8 cellular contexts compared by ENCODE assay signal in genomic region chr6:85405175-85405852, GRCh38. TPM values are rescaled to one million over a fixed set of nuclear protein-coding genes. Genes with fewer than 3 reads are reported as not detected.
A peak's percentile ranks its signal among the peaks of the same experiment; 100 is the strongest.
DNase-seq lines count a peak whose midpoint lies in the region; ATAC-seq and TF ChIP-seq lines count a peak whose summit lies in the region.
"Had no signal": no experiment of that assay in that cellular context is flagged by ENCODE, and none has a peak within 500 bp of the region (broad histone marks: within the 10 kb centered on the region; RNA-seq: fewer than 3 reads in every experiment).

No MANE protein-coding gene starts in this region.

- H3K9ac ChIP-seq in colonic mucosa (ENCODE audit: low read depth in 2 of 2, low read length in 2 of 2) = peak overlapping the region in 1 of 2 donors; percentile 41

- H3K4me1 ChIP-seq in colonic mucosa = peaks cover 10% of the 10 kb centered on the region

- H3K27ac ChIP-seq in colonic mucosa = peak overlapping the region; percentile 78

- no peaks in the 10 kb centered on the region for H3K9me3 Mint-ChIP-seq in stimulated activated effector memory CD8-positive, alpha-beta T cell treated with anti-CD3 and anti-CD28 coated beads, Interleukin-12 subunit alpha, Interleukin-12 subunit beta, amount 100 ng/mL, for 72 hours
- H3K9me3 Mint-ChIP-seq: natural killer cell treated with Interleukin-12 subunit alpha and Interleukin-12 subunit beta and Interleukin-15 and Interleukin-18, amount 100 ng/mL, for 72 hours had no signal

- H3K36me3 ChIP-seq in colonic mucosa = no peaks in the 10 kb centered on the region

- H3K4me3 ChIP-seq in colonic mucosa = no peak overlapping the region

- intact Hi-C loops in colonic mucosa (cut with DNase I) = no loop called here

- H3K4me1 Mint-ChIP-seq in stimulated activated effector memory CD8-positive, alpha-beta T cell treated with anti-CD3 and anti-CD28 coated beads, Interleukin-12 subunit alpha, Interleukin-12 subunit beta, amount 100 ng/mL, for 72 hours = peaks cover 37% of the 10 kb centered on the region

- H3K27me3 ChIP-seq in colonic mucosa = no peaks in the 10 kb centered on the region

- ATAC-seq in GM19372 (IDR thresholded peaks at IDR 0.05; ENCODE audit: low read depth, unreplicated experiment) (peak; percentile 57), HG03378 (IDR thresholded peaks at IDR 0.05; ENCODE audit: unreplicated experiment) (peak; percentile 62), GM21367 (IDR thresholded peaks at IDR 0.05; ENCODE audit: unreplicated experiment) (no peak)
- ATAC-seq in stimulated activated effector memory CD8-positive, alpha-beta T cell treated with anti-CD3 and anti-CD28 coated beads, Interleukin-12 subunit alpha, Interleukin-12 subunit beta, amount 100 ng/mL, for 72 hours = no peak

- H3K36me3 Mint-ChIP-seq in stimulated activated effector memory CD8-positive, alpha-beta T cell treated with anti-CD3 and anti-CD28 coated beads, Interleukin-12 subunit alpha, Interleukin-12 subunit beta, amount 100 ng/mL, for 72 hours = no peaks in the 10 kb centered on the region
- H3K36me3 Mint-ChIP-seq: natural killer cell treated with Interleukin-12 subunit alpha and Interleukin-12 subunit beta and Interleukin-15 and Interleukin-18, amount 100 ng/mL, for 72 hours had no signal

- H3K4me3 Mint-ChIP-seq in stimulated activated effector memory CD8-positive, alpha-beta T cell treated with anti-CD3 and anti-CD28 coated beads, Interleukin-12 subunit alpha, Interleukin-12 subunit beta, amount 100 ng/mL, for 72 hours = no peak overlapping the region
- H3K4me3 Mint-ChIP-seq: natural killer cell treated with Interleukin-12 subunit alpha and Interleukin-12 subunit beta and Interleukin-15 and Interleukin-18, amount 100 ng/mL, for 72 hours had no signal

- H3K9me3 ChIP-seq in colonic mucosa = no peaks in the 10 kb centered on the region

- TF ChIP-seq CTCF in colonic mucosa (IDR thresholded peaks at IDR 0.05) = no peak

- H3K27ac Mint-ChIP-seq in stimulated activated effector memory CD8-positive, alpha-beta T cell treated with anti-CD3 and anti-CD28 coated beads, Interleukin-12 subunit alpha, Interleukin-12 subunit beta, amount 100 ng/mL, for 72 hours = peak overlapping the region; percentile 77
- H3K27ac Mint-ChIP-seq: natural killer cell treated with Interleukin-12 subunit alpha and Interleukin-12 subunit beta and Interleukin-15 and Interleukin-18, amount 100 ng/mL, for 72 hours had no signal

- DNase-seq in colonic mucosa (peak; percentile 66), NCI-H2227 (lab: John Stamatoyannopoulos, UW; ENCODE audit: unreplicated experiment) (no peak), GF-D8 (lab: John Stamatoyannopoulos, UW) (no peak)
- DNase-seq in stimulated activated effector memory CD8-positive, alpha-beta T cell treated with anti-CD3 and anti-CD28 coated beads, Interleukin-12 subunit alpha, Interleukin-12 subunit beta, amount 100 ng/mL, for 72 hours (ENCODE audit: low spot score in 2 of 2) = no peak

RNA-seq across cellular contexts. Expression of gene NT5E, which starts 44.6 kb away (rescaled TPM):
- 10 to 100 TPM; 18.6 to 28.0 TPM for total RNA-seq in colonic mucosa

Comparison
In these comparisons a context has a peak if more than half of its experiments do, and no peak if none do; other contexts are left out.
1. ATAC-seq: peak in GM19372 (single experiment) and HG03378 (single experiment); none in stimulated activated effector memory CD8-positive, alpha-beta T cell treated with anti-CD3 and anti-CD28 coated beads, Interleukin-12 subunit alpha, Interleukin-12 subunit beta, amount 100 ng/mL, for 72 hours (single experiment) and GM21367 (single experiment).